Comparison of ENCODE assay signal across 21 cellular contexts in the genomic region with DNA sequence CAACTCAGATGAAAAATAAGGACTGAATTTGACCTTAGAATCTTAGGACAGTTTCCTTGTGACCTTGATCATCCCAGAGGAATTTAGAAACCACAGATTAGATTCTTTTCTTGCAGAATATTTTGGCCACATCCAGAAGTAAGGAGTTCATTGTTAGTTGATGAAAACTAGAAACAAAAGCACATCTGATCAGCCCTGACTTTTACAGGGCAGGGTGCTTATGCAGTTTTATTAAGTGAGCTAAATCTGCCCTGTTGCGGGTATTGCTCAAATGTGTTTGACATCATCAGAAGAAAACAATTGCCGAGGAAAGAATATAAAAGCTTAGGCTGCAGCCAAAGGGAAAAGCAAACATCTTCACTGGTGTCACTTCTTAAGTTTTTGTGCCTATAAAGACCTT.
A peak's percentile ranks its signal among the peaks of the same experiment; 100 is the strongest.
DNase-seq lines count a peak whose midpoint lies in the region; ATAC-seq and TF ChIP-seq lines count a peak whose summit lies in the region.
"Had no signal": no experiment of that assay in that cellular context is flagged by ENCODE, and none has a peak within 500 bp of the region (broad histone marks: within the 10 kb centered on the region; RNA-seq: fewer than 3 reads in every experiment).

No MANE protein-coding gene starts in this region.

- peak; percentile 97 for ATAC-seq in sciatic nerve
- ATAC-seq: PC-3 had no signal

- TF ChIP-seq CTCF in fibroblast of mammary gland (conservative IDR thresholded peaks at IDR 0.05; ENCODE audit: control insufficient read depth, insufficient read depth, low read depth, low read length) = no peak
- no peak for TF ChIP-seq CTCF in endothelial cell (IDR thresholded peaks at IDR 0.05; ENCODE audit: unreplicated experiment)
- no peak for TF ChIP-seq CTCF in WERI-Rb-1 (IDR thresholded peaks at IDR 0.05; ENCODE audit: low read depth, low read length)

- no peaks in the 10 kb centered on the region for H3K27me3 ChIP-seq in WERI-Rb-1 (ENCODE audit: insufficient read depth, low read depth, severe bottlenecking)
- H3K27me3 ChIP-seq: BLaER1 had no signal

- no peaks in the 10 kb centered on the region for H3K36me3 Mint-ChIP-seq in endothelial cell (ENCODE audit: low read depth, unreplicated experiment)

- H3K4me3 ChIP-seq in fibroblast of mammary gland (ENCODE audit: control insufficient read depth, low read depth, low read length) (no peak overlapping the region), WERI-Rb-1 (ENCODE audit: low read depth, low read length) (no peak overlapping the region)
- H3K4me3 ChIP-seq: BLaER1 had no signal

- no peaks in the 10 kb centered on the region for H3K9me3 Mint-ChIP-seq in endothelial cell (ENCODE audit: unreplicated experiment)
- H3K9me3 Mint-ChIP-seq: CD4-positive, alpha-beta T cell had no signal

- H3K27ac Mint-ChIP-seq in endothelial cell (ENCODE audit: unreplicated experiment) = no peak overlapping the region
- H3K27ac Mint-ChIP-seq: CD4-positive, alpha-beta T cell had no signal

- no peaks in the 10 kb centered on the region for H3K27me3 Mint-ChIP-seq in endothelial cell (ENCODE audit: unreplicated experiment)
- H3K27me3 Mint-ChIP-seq: CD4-positive, alpha-beta T cell had no signal

- no peak overlapping the region for H3K4me3 Mint-ChIP-seq in endothelial cell (ENCODE audit: unreplicated experiment)
- H3K4me3 Mint-ChIP-seq: CD4-positive, alpha-beta T cell had no signal

- H3K27ac ChIP-seq in WERI-Rb-1 = no peak overlapping the region
- H3K27ac ChIP-seq: BLaER1 had no signal

- DNase-seq in AG20443 (ENCODE audit: low spot score) (peak; percentile 9), GM04503 (ENCODE audit: low read depth) (peak; percentile 59), fibroblast of mammary gland (ENCODE audit: low read depth) (peak; percentile 43), sciatic nerve (ENCODE audit: low spot score) (no peak), endothelial cell (ENCODE audit: low spot score) (no peak), WERI-Rb-1 (no peak), G401 (ENCODE audit: low spot score) (no peak)
- DNase-seq: Caco-2; CD4-positive, alpha-beta T cell; DMS 273 treated with DMSO at 0.1 percent for 48 hours; DMS79 treated with DMSO at 0.1 percent for 48 hours; Karpas-422; MV-4-11; NCI-H1105 treated with DMSO at 0.1 percent for 48 hours; NCI-H1694; NCI-H2081 treated with DMSO at 0.1 percent for 48 hours; NCI-H446; NCI-H526 treated with DMSO at 0.1 percent for 48 hours; PC-3; Right ventricle myocardium superior had no signal

- in situ Hi-C loops in G401 (cut with HindIII; ENCODE audit: low sequenced_read_pairs) = no loop called here

- H3K4me1 Mint-ChIP-seq in endothelial cell (ENCODE audit: unreplicated experiment) = peaks cover 2% of the 10 kb centered on the region

- H3K9me3 ChIP-seq in WERI-Rb-1 (ENCODE audit: severe bottlenecking) = no peaks in the 10 kb centered on the region
- H3K9me3 ChIP-seq: BLaER1, Caco-2 had no signal

- no peaks in the 10 kb centered on the region for H3K36me3 ChIP-seq in WERI-Rb-1
- H3K36me3 ChIP-seq: BLaER1 had no signal

- intact Hi-C loops in sciatic nerve (cut with DNase I) = no loop called here

Comparison
In these comparisons a context has a peak if more than half of its experiments do, and no peak if none do; other contexts are left out.
1. DNase-seq: peak in AG20443 (single experiment), GM04503 (single experiment) and fibroblast of mammary gland (single experiment); none in sciatic nerve (single experiment), endothelial cell (single experiment), WERI-Rb-1 (single experiment) and G401 (single experiment).